In the genomic region with DNA sequence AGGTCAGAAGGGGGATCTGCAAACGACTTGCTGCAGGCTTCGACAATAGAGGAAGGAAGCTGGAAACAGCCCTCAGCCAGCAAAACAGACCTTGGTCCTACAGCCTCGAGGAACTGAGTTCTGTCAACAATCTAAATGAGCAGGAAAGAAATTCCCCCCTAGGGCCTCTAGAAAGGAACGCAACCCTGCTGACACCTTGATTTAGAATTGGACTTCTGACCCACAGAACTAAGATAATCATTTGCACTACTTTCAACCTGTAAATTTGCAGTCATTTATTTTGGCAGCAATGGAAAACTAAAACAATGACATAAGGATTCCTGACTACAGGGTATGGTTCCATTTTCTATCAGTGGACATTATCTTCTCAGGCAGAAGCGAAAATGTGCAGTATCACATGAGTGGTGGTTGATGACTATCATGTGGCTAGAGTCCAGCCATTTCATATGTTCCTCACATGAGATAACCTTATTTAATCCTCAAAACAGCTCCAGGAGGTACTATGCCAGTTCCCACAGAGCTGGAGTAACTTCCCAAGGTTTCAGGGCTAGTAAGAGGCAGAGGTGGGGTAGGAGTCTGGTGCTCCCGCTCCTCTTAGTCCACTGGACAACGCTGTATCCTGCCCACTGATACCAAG, we compare ENCODE assay signal across 9 cellular contexts.
DNase-seq lines count a peak whose midpoint lies in the region; ATAC-seq lines count a peak whose summit lies in the region.
"Had no signal": no experiment of that assay in that cellular context is flagged by ENCODE, and none has a peak within 500 bp of the region (broad histone marks: within the 10 kb centered on the region; RNA-seq: fewer than 3 reads in every experiment).

No MANE protein-coding gene starts in this region.

- H4K5ac ChIP-seq in mesendoderm (ENCODE audit: low read length): no peak overlapping the region

- no peak overlapping the region for H3K4ac ChIP-seq in mesendoderm (ENCODE audit: low read depth, low read length)

- H3K9ac ChIP-seq in duodenal mucosa (ENCODE audit: low read depth in 1 of 2, low read length in 2 of 2) (no peak overlapping the region), mesendoderm (ENCODE audit: low read length) (no peak overlapping the region)

- no peak overlapping the region for H3K4me2 ChIP-seq in mesendoderm (ENCODE audit: low read length)

- ATAC-seq in HG02798 (IDR thresholded peaks at IDR 0.05; ENCODE audit: poor library complexity, unreplicated experiment) (no peak), HG03571 (IDR thresholded peaks at IDR 0.05; ENCODE audit: unreplicated experiment) (no peak)

- no peaks in the 10 kb centered on the region for H3K79me1 ChIP-seq in mesendoderm (ENCODE audit: low read length)

- no peaks in the 10 kb centered on the region for H3K36me3 ChIP-seq in duodenal mucosa (ENCODE audit: control insufficient read depth in 1 of 2, insufficient read depth in 2 of 2, low read length in 2 of 2)
- no peaks in the 10 kb centered on the region for H3K36me3 ChIP-seq in mesendoderm (ENCODE audit: control insufficient read depth, insufficient read depth, low read length)
- H3K36me3 ChIP-seq: HAP-1 had no signal

- H3K27me3 ChIP-seq in duodenal mucosa (ENCODE audit: control insufficient read depth in 1 of 2, insufficient read depth in 2 of 2, low read length in 2 of 2) (no peaks in the 10 kb centered on the region), mesendoderm (ENCODE audit: insufficient read depth, low read length, poor library complexity) (no peaks in the 10 kb centered on the region)

- H2BK15ac ChIP-seq in mesendoderm (replicated peaks; ENCODE audit: low read depth): no peak overlapping the region

- H3K4me1 ChIP-seq in duodenal mucosa (ENCODE audit: control insufficient read depth in 1 of 2, insufficient read depth in 2 of 2, low read length in 2 of 2) (peaks cover 9 to 13% of the 10 kb centered on the region in 2 donors), mesendoderm (ENCODE audit: control insufficient read depth, low read depth, low read length) (no peaks in the 10 kb centered on the region)

- H3K23ac ChIP-seq in mesendoderm (ENCODE audit: low read length): no peak overlapping the region

- no peak overlapping the region for H2BK5ac ChIP-seq in mesendoderm (ENCODE audit: low read length)

- H2AK5ac ChIP-seq in mesendoderm (ENCODE audit: low read length): no peak overlapping the region

- no CpG with 5 or more reads among the region's 7 CpGs for WGBS in mesendoderm (ENCODE audit: extremely low coverage, insufficient coverage, low lambda C conversion rate)

- H3K56ac ChIP-seq in mesendoderm (ENCODE audit: low read length): no peak overlapping the region

- peak; percentile 27 for DNase-seq in A172 (ENCODE audit: low spot score)
- peak; percentile 42 for DNase-seq in MV-4-11 (lab: John Stamatoyannopoulos, UW)
- DNase-seq in mesendoderm: peak; percentile 23
- no peak for DNase-seq in AG20443 (ENCODE audit: low spot score)
- no peak for DNase-seq in stimulated activated naive CD4-positive, alpha-beta T cell (lab: John Stamatoyannopoulos, UW)

- peak overlapping the region; percentile 62 for H3K27ac ChIP-seq in duodenal mucosa (ENCODE audit: low read depth, low read length)
- H3K27ac ChIP-seq in mesendoderm (ENCODE audit: low read depth, low read length): no peak overlapping the region

- no peaks in the 10 kb centered on the region for H3K79me2 ChIP-seq in mesendoderm (ENCODE audit: control insufficient read depth, insufficient read depth, low read length)

- no peak overlapping the region for H3K18ac ChIP-seq in mesendoderm (ENCODE audit: low read length)

- no peak overlapping the region for H2BK120ac ChIP-seq in mesendoderm (ENCODE audit: low read depth, low read length)

- peak overlapping the region; percentile 16 to 19 for H3K4me3 ChIP-seq in duodenal mucosa (ENCODE audit: low read depth in 1 of 2, low read length in 2 of 2)
- H3K4me3 ChIP-seq in mesendoderm (ENCODE audit: low read length): no peak overlapping the region
- H3K4me3 ChIP-seq: HAP-1 had no signal

- no peak overlapping the region for H4K8ac ChIP-seq in mesendoderm (ENCODE audit: low read depth, low read length)

- H3K9me3 ChIP-seq in duodenal mucosa (ENCODE audit: control insufficient read depth in 1 of 2, low read length in 2 of 2): no peaks in the 10 kb centered on the region
- H3K9me3 ChIP-seq: HAP-1 had no signal

Comparison
In these comparisons a context has a peak if more than half of its experiments do, and no peak if none do; other contexts are left out.
1. DNase-seq: peak in A172 (single experiment), MV-4-11 (single experiment) and mesendoderm (single experiment); none in AG20443 (single experiment) and stimulated activated naive CD4-positive, alpha-beta T cell (0 of 6).